Comparison of ENCODE assay signal across 1 cellular context in the genomic region with DNA sequence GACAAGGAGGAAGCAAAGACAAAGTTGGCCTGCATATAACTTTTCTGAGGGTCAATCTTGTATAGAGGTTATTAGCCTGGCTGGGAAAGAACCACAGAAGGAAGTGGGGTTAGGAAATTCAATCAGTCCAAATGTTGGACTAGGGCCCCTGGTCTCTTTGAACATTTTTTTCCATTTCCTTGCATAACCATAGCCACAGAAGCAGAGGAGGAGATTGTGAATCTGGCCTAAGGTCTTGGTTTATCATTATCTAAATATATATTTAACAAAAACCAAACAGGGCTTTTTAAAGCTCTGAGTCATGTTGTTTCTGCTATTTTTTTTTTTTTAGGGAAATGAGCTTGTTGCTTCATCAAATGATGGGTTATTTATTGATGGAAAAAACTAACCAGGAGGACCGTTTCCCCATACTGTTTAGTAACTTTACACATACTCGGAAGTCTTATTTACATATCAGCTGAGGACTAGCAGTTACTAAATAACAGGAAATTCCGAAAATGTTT.
TF ChIP-seq lines count a peak whose summit lies in the region.

No MANE protein-coding gene starts in this region.

TF ChIP-seq in HepG2, 621 proteins besides CTCF, POLR2A, EP300 and RAD21 (continued from another document and continues in another):
- TF ChIP-seq SCMH1 (CRISPR knock-in tag; IDR thresholded peaks at IDR 0.05; ENCODE audit: borderline replicate concordance) (no peak), NCOA5 (CRISPR knock-in tag; IDR thresholded peaks at IDR 0.05) (no peak), SAFB2 (CRISPR knock-in tag; IDR thresholded peaks at IDR 0.05; ENCODE audit: borderline replicate concordance, low read depth) (no peak), ZNF382 (CRISPR knock-in tag; IDR thresholded peaks at IDR 0.05; ENCODE audit: borderline replicate concordance) (no peak), PBX2 (CRISPR knock-in tag; IDR thresholded peaks at IDR 0.05) (no peak), ZNF367 (CRISPR knock-in tag; IDR thresholded peaks at IDR 0.05; ENCODE audit: borderline replicate concordance) (no peak), PAXIP1 (CRISPR knock-in tag; conservative IDR thresholded peaks at IDR 0.05) (peak; percentile 81), PLSCR1 (CRISPR knock-in tag; IDR thresholded peaks at IDR 0.05; ENCODE audit: borderline replicate concordance) (no peak), CHD2 (IDR thresholded peaks at IDR 0.05; ENCODE audit: low read depth, low read length) (no peak), DPF2 (CRISPR knock-in tag; IDR thresholded peaks at IDR 0.05; ENCODE audit: borderline replicate concordance, low read depth) (no peak), RFXAP (CRISPR knock-in tag; IDR thresholded peaks at IDR 0.05; ENCODE audit: borderline replicate concordance) (no peak), ZNF619 (CRISPR knock-in tag; IDR thresholded peaks at IDR 0.05) (no peak), ZNF841 (CRISPR knock-in tag; IDR thresholded peaks at IDR 0.05; ENCODE audit: borderline replicate concordance) (no peak), ETV6 (CRISPR knock-in tag; conservative IDR thresholded peaks at IDR 0.05) (no peak), SRF (IDR thresholded peaks at IDR 0.05; ENCODE audit: low read depth, low read length) (no peak), KAT8 (CRISPR knock-in tag; IDR thresholded peaks at IDR 0.05) (0 out of 2 replicates have a peak, but pooled peaks have one; percentile 29), POLR2AphosphoS2 (IDR thresholded peaks at IDR 0.05; ENCODE audit: low read depth, low read length) (no peak), NFKBIZ (CRISPR knock-in tag; IDR thresholded peaks at IDR 0.05) (peak; percentile 31; the same call in 1 of the 2 replicates), CREBL2 (CRISPR knock-in tag; IDR thresholded peaks at IDR 0.05; ENCODE audit: borderline replicate concordance) (no peak), ZNF660 (CRISPR knock-in tag; IDR thresholded peaks at IDR 0.05; ENCODE audit: borderline replicate concordance, low read depth) (no peak), ELF4 (CRISPR knock-in tag; IDR thresholded peaks at IDR 0.05; ENCODE audit: borderline replicate concordance) (no peak), HOXA7 (CRISPR knock-in tag; IDR thresholded peaks at IDR 0.05) (no peak), ZBTB33 (CRISPR knock-in tag; IDR thresholded peaks at IDR 0.05) (no peak), HIC2 (CRISPR knock-in tag; IDR thresholded peaks at IDR 0.05; ENCODE audit: low read depth) (no peak), TFAP4 (IDR thresholded peaks at IDR 0.05; ENCODE audit: borderline replicate concordance, low read depth) (peak; percentile 92), ZNF580 (CRISPR knock-in tag; IDR thresholded peaks at IDR 0.05; ENCODE audit: borderline replicate concordance, low read depth) (no peak), ZBTB39 (CRISPR knock-in tag; IDR thresholded peaks at IDR 0.05) (peak; percentile 41; the same call in 1 of the 2 replicates), KDM6A (CRISPR knock-in tag; IDR thresholded peaks at IDR 0.05; ENCODE audit: low read depth) (0 out of 2 replicates have a peak, but pooled peaks have one; percentile 32), FOXJ3 (CRISPR knock-in tag; IDR thresholded peaks at IDR 0.05; ENCODE audit: borderline replicate concordance) (peak; percentile 85), RFX5 (IDR thresholded peaks at IDR 0.05; ENCODE audit: low read depth, low read length) (no peak), ZNF709 (CRISPR knock-in tag; IDR thresholded peaks at IDR 0.05) (no peak), ZFP36L1 (CRISPR knock-in tag; IDR thresholded peaks at IDR 0.05) (no peak), FOXK2 (IDR thresholded peaks at IDR 0.05) (peak; percentile 71; the same call in 1 of the 2 replicates), SP1 (IDR thresholded peaks at IDR 0.05) (no peak), SP1 (CRISPR knock-in tag; IDR thresholded peaks at IDR 0.05) (no peak), SMC3 (IDR thresholded peaks at IDR 0.05; ENCODE audit: low read length) (peak; percentile 3; the same call in 1 of the 2 replicates)
- TF ChIP-seq, protein P1, sequence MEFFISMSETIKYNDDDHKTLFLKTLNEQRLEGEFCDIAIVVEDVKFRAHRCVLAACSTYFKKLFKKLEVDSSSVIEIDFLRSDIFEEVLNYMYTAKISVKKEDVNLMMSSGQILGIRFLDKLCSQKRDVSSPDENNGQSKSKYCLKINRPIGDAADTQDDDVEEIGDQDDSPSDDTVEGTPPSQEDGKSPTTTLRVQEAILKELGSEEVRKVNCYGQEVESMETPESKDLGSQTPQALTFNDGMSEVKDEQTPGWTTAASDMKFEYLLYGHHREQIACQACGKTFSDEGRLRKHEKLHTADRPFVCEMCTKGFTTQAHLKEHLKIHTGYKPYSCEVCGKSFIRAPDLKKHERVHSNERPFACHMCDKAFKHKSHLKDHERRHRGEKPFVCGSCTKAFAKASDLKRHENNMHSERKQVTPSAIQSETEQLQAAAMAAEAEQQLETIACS (CRISPR knock-in tag; IDR thresholded peaks at IDR 0.05) = no peak
- TF ChIP-seq, protein P2, sequence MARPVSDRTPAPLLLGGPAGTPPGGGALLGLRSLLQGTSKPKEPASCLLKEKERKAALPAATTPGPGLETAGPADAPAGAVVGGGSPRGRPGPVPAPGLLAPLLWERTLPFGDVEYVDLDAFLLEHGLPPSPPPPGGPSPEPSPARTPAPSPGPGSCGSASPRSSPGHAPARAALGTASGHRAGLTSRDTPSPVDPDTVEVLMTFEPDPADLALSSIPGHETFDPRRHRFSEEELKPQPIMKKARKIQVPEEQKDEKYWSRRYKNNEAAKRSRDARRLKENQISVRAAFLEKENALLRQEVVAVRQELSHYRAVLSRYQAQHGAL (CRISPR knock-in tag; IDR thresholded peaks at IDR 0.05; ENCODE audit: not compliant biosample characterization) = no peak
- TF ChIP-seq, protein P3, sequence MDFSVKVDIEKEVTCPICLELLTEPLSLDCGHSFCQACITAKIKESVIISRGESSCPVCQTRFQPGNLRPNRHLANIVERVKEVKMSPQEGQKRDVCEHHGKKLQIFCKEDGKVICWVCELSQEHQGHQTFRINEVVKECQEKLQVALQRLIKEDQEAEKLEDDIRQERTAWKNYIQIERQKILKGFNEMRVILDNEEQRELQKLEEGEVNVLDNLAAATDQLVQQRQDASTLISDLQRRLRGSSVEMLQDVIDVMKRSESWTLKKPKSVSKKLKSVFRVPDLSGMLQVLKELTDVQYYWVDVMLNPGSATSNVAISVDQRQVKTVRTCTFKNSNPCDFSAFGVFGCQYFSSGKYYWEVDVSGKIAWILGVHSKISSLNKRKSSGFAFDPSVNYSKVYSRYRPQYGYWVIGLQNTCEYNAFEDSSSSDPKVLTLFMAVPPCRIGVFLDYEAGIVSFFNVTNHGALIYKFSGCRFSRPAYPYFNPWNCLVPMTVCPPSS (IDR thresholded peaks at IDR 0.05) = no peak
- TF ChIP-seq, protein P4, sequence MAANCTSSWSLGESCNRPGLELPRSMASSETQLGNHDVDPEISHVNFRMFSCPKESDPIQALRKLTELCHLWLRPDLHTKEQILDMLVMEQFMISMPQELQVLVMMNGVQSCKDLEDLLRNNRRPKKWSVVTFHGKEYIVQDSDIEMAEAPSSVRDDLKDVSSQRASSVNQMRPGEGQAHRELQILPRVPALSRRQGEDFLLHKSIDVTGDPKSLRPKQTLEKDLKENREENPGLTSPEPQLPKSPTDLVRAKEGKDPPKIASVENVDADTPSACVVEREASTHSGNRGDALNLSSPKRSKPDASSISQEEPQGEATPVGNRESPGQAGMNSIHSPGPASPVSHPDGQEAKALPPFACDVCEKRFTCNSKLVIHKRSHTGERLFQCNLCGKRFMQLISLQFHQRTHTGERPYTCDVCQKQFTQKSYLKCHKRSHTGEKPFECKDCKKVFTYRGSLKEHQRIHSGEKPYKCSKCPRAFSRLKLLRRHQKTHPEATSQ (CRISPR knock-in tag; IDR thresholded peaks at IDR 0.05; ENCODE audit: borderline replicate concordance) = no peak
